1 cellular context compared by ENCODE assay signal in the genomic region with DNA sequence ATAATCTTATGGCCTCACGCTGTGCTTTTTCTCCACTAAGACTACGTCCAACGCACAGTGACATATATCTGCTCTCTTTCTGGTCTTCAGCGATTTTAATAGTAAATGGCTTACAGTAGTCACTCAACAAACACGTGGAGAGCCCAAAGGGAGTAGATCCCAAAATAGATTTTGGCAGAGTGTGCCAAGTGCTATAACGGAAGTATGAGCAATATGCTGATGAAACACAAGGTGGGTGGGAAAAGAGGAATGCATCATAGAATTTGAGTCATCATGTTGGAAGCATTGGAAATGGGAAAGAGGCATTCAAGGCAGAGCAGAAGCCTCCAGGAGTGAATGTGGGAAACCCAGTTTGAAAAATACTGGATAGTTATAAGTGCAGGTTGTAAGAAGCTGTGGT.
A peak's percentile ranks its signal among the peaks of the same experiment; 100 is the strongest.
TF ChIP-seq lines count a peak whose summit lies in the region.

No MANE protein-coding gene starts in this region.

TF ChIP-seq in IMR-90, 13 proteins besides CTCF, POLR2A, EP300 and RAD21 (continued from another document):
- TF ChIP-seq RCOR1 (IDR thresholded peaks at IDR 0.05; ENCODE audit: insufficient replicate concordance, low read length) (peak; percentile 57), BHLHE40 (IDR thresholded peaks at IDR 0.05; ENCODE audit: low read depth, low read length) (peak; percentile 56; the same call in 1 of the 2 replicates), MXI1 (IDR thresholded peaks at IDR 0.05; ENCODE audit: borderline replicate concordance, low read depth, low read length) (0 out of 2 replicates have a peak, but pooled peaks have one; percentile 52), NFE2L2 (IDR thresholded peaks at IDR 0.05; ENCODE audit: low read depth, low read length) (peak; percentile 36; the same call in 1 of the 2 replicates), MAFK (IDR thresholded peaks at IDR 0.05; ENCODE audit: low read depth, low read length) (peak; percentile 46), RFX5 (IDR thresholded peaks at IDR 0.05; ENCODE audit: low read depth, low read length) (no peak), SMC3 (IDR thresholded peaks at IDR 0.05; ENCODE audit: low read depth, low read length) (no peak; the same call in 1 of the 2 replicates), CEBPB (IDR thresholded peaks at IDR 0.05; ENCODE audit: low read depth, low read length) (peak; percentile 97), CHD1 (IDR thresholded peaks at IDR 0.05; ENCODE audit: low read depth, low read length) (no peak), FOS (IDR thresholded peaks at IDR 0.05; ENCODE audit: low read depth, low read length) (peak; percentile 96)
- TF ChIP-seq, protein P1, sequence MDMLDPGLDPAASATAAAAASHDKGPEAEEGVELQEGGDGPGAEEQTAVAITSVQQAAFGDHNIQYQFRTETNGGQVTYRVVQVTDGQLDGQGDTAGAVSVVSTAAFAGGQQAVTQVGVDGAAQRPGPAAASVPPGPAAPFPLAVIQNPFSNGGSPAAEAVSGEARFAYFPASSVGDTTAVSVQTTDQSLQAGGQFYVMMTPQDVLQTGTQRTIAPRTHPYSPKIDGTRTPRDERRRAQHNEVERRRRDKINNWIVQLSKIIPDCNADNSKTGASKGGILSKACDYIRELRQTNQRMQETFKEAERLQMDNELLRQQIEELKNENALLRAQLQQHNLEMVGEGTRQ (IDR thresholded peaks at IDR 0.05; ENCODE audit: low read depth, low read length): peak; percentile 52
- TF ChIP-seq, protein P2, sequence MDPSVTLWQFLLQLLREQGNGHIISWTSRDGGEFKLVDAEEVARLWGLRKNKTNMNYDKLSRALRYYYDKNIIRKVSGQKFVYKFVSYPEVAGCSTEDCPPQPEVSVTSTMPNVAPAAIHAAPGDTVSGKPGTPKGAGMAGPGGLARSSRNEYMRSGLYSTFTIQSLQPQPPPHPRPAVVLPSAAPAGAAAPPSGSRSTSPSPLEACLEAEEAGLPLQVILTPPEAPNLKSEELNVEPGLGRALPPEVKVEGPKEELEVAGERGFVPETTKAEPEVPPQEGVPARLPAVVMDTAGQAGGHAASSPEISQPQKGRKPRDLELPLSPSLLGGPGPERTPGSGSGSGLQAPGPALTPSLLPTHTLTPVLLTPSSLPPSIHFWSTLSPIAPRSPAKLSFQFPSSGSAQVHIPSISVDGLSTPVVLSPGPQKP (IDR thresholded peaks at IDR 0.05; ENCODE audit: borderline replicate concordance, low read depth, low read length): no peak
TF ChIP-seq in IMR-90: peak in this region for 9.
